27 cellular contexts compared by ENCODE assay signal in genomic region chr22:48594016-48594756, GRCh38.
"Had no signal": no experiment of that assay in that cellular context is flagged by ENCODE, and none has a peak within 500 bp of the region (broad histone marks: within the 10 kb centered on the region; RNA-seq: fewer than 3 reads in every experiment).

No MANE protein-coding gene starts in this region.

- ATAC-seq: activated CD4-positive, CD25-positive, alpha-beta regulatory T cell treated with anti-CD3 and anti-CD28 coated beads, Interleukin-2, amount 50 U/mL, for 24 hours; activated T-cell treated with anti-CD3 and anti-CD28 coated beads, Interleukin-2, amount 50 U/mL, for 72 hours; body of pancreas; gastrocnemius medialis; left colon; lower lobe of right lung; mucosa of descending colon had no signal

- H3K4me3 ChIP-seq: body of pancreas, cardiac muscle cell, esophagus squamous epithelium, gastrocnemius medialis, lower lobe of right lung, mucosa of descending colon, sigmoid colon, smooth muscle cell, thoracic aorta had no signal

- DNase-seq: activated CD4-positive, alpha-beta memory T cell treated with anti-CD3 and anti-CD28 coated beads, Interleukin-2, amount 10 ng/mL, durations not matched to agents 7 days and 5 days; activated CD4-positive, alpha-beta T cell treated with anti-CD3 and anti-CD28 coated beads, Interleukin-2, amount 10 ng/mL, durations not matched to agents 24 days and 14 days; activated effector memory CD4-positive, alpha-beta T cell treated with Interleukin-2 at 50 U/mL for 16 hours; activated naive CD4-positive, alpha-beta T cell treated with anti-CD3 and anti-CD28 coated beads for 36 hours; activated T-cell treated with anti-CD3 and anti-CD28 coated beads, Interleukin-2, amount 50 U/mL, for 72 hours; anterior cingulate cortex; body of pancreas; cortex of kidney; endodermal cell; esophagus squamous epithelium; gastrocnemius medialis; left colon; lower lobe of right lung; mesendoderm; nephron progenitor cell; sigmoid colon; stimulated activated CD4-positive, alpha-beta T cell treated with anti-CD3 and anti-CD28 coated beads, Interleukin-15, amount 100 ng/mL, for 24 hours; stimulated activated naive B cell treated with anti-CD40 and anti-IgM and Interleukin-4, amounts not matched to agents 10 μg/mL and 1 μg/mL and 100 μg/mL, for 72 hours had no signal

- H3K27ac ChIP-seq: body of pancreas, cardiac muscle cell, esophagus squamous epithelium, gastrocnemius medialis, lower lobe of right lung, parathyroid adenoma, sigmoid colon, thoracic aorta, VCaP had no signal

- H3K4me3 Mint-ChIP-seq: activated CD4-positive, alpha-beta memory T cell treated with anti-CD3 and anti-CD28 coated beads, Interleukin-2, amount 10 ng/mL, durations not matched to agents 7 days and 5 days; activated CD4-positive, alpha-beta T cell treated with anti-CD3 and anti-CD28 coated beads, Interleukin-2, amount 10 ng/mL, durations not matched to agents 24 days and 14 days; activated naive CD4-positive, alpha-beta T cell treated with anti-CD3 and anti-CD28 coated beads for 36 hours; activated T-cell treated with anti-CD3 and anti-CD28 coated beads, Interleukin-2, amount 50 U/mL, for 72 hours; endodermal cell; nephron progenitor cell; stimulated activated naive B cell treated with anti-CD40 and anti-IgM and Interleukin-4, amounts not matched to agents 10 μg/mL and 1 μg/mL and 100 μg/mL, for 72 hours; T-helper 2 cell treated with Interferon-gamma antibody and Interleukin-4, amounts not matched to agents 5 μg/mL and 100 μg/mL, for 36 hours; type B pancreatic cell had no signal

- H3K9me3 Mint-ChIP-seq: activated CD4-positive, alpha-beta memory T cell treated with anti-CD3 and anti-CD28 coated beads, Interleukin-2, amount 10 ng/mL, durations not matched to agents 7 days and 5 days; activated CD4-positive, alpha-beta T cell treated with anti-CD3 and anti-CD28 coated beads, Interleukin-2, amount 10 ng/mL, durations not matched to agents 24 days and 14 days; T-helper 2 cell treated with Interferon-gamma antibody and Interleukin-4, amounts not matched to agents 5 μg/mL and 100 μg/mL, for 36 hours; type B pancreatic cell had no signal

- H3K9me3 ChIP-seq: body of pancreas, esophagus squamous epithelium, gastrocnemius medialis, lower lobe of right lung, sigmoid colon, thoracic aorta had no signal

- H3K36me3 ChIP-seq: cardiac muscle cell, esophagus squamous epithelium, gastrocnemius medialis, lower lobe of right lung, sigmoid colon, thoracic aorta had no signal

- H3K27me3 ChIP-seq: body of pancreas, cardiac muscle cell, gastrocnemius medialis had no signal

- H3K27ac Mint-ChIP-seq: activated CD4-positive, alpha-beta memory T cell treated with anti-CD3 and anti-CD28 coated beads, Interleukin-2, amount 10 ng/mL, durations not matched to agents 7 days and 5 days; activated CD4-positive, alpha-beta T cell treated with anti-CD3 and anti-CD28 coated beads, Interleukin-2, amount 10 ng/mL, durations not matched to agents 24 days and 14 days; activated naive CD4-positive, alpha-beta T cell treated with anti-CD3 and anti-CD28 coated beads for 36 hours; activated T-cell treated with anti-CD3 and anti-CD28 coated beads, Interleukin-2, amount 50 U/mL, for 72 hours; endodermal cell; nephron progenitor cell; stimulated activated naive B cell treated with anti-CD40 and anti-IgM and Interleukin-4, amounts not matched to agents 10 μg/mL and 1 μg/mL and 100 μg/mL, for 72 hours; T-helper 2 cell treated with Interferon-gamma antibody and Interleukin-4, amounts not matched to agents 5 μg/mL and 100 μg/mL, for 36 hours; type B pancreatic cell had no signal

- H3K4me1 ChIP-seq: body of pancreas, esophagus squamous epithelium, gastrocnemius medialis, lower lobe of right lung, parathyroid adenoma, sigmoid colon had no signal

- H3K27me3 Mint-ChIP-seq: activated CD4-positive, alpha-beta memory T cell treated with anti-CD3 and anti-CD28 coated beads, Interleukin-2, amount 10 ng/mL, durations not matched to agents 7 days and 5 days; activated CD4-positive, alpha-beta T cell treated with anti-CD3 and anti-CD28 coated beads, Interleukin-2, amount 10 ng/mL, durations not matched to agents 24 days and 14 days; stimulated activated naive B cell treated with anti-CD40 and anti-IgM and Interleukin-4, amounts not matched to agents 10 μg/mL and 1 μg/mL and 100 μg/mL, for 72 hours; type B pancreatic cell had no signal

- H3K4me1 Mint-ChIP-seq: activated CD4-positive, alpha-beta memory T cell treated with anti-CD3 and anti-CD28 coated beads, Interleukin-2, amount 10 ng/mL, durations not matched to agents 7 days and 5 days; activated CD4-positive, alpha-beta T cell treated with anti-CD3 and anti-CD28 coated beads, Interleukin-2, amount 10 ng/mL, durations not matched to agents 24 days and 14 days; endodermal cell; stimulated activated naive B cell treated with anti-CD40 and anti-IgM and Interleukin-4, amounts not matched to agents 10 μg/mL and 1 μg/mL and 100 μg/mL, for 72 hours had no signal

- H3K36me3 Mint-ChIP-seq: stimulated activated naive B cell treated with anti-CD40 and anti-IgM and Interleukin-4, amounts not matched to agents 10 μg/mL and 1 μg/mL and 100 μg/mL, for 72 hours; type B pancreatic cell had no signal
